ENCODE assay signal across 25 cellular contexts in the genomic region with DNA sequence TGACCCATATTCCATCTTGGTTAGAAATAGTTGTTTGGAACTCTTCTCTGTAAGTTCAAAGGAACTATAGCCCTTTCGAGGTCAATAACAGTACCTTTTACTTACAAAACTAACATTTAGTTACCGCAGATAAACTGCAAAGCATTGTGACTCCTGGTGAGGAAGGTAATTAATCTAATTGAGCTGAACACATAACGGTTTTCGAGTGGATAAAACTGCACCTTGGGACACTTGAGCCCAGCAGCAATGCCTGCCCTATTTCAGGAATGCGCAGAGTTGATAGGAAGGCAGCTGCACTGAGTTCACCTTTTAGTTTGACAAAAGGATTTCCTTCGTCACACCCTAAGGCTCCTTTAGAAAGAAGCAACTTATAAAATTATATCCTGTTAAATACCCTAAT.
A peak's percentile ranks its signal among the peaks of the same experiment; 100 is the strongest.
DNase-seq lines count a peak whose midpoint lies in the region; ATAC-seq, FAIRE-seq and TF ChIP-seq lines count a peak whose summit lies in the region.
"Had no signal": no experiment of that assay in that cellular context is flagged by ENCODE, and none has a peak within 500 bp of the region (broad histone marks: within the 10 kb centered on the region; RNA-seq: fewer than 3 reads in every experiment).

No MANE protein-coding gene starts in this region.

- H3K4me1 ChIP-seq in astrocyte (ENCODE audit: insufficient read depth, low read length) (peaks cover 12% of the 10 kb centered on the region), keratinocyte (ENCODE audit: control insufficient read depth, extremely low read depth, insufficient read depth, low read length) (peaks cover 18% of the 10 kb centered on the region), skeletal muscle tissue (ENCODE audit: control insufficient read depth in 3 of 3, insufficient read depth in 3 of 3, low read length in 3 of 3) (peaks cover 33 to 51% (median 36%) of the 10 kb centered on the region in 3 donors)

- peak overlapping the region; percentile 7 for H3K27ac Mint-ChIP-seq in astrocyte (ENCODE audit: unreplicated experiment)
- H3K27ac Mint-ChIP-seq: activated CD4-positive, alpha-beta T cell treated with anti-CD3 and anti-CD28 coated beads, Interleukin-2, amount 10 ng/mL, durations not matched to agents 7 days and 5 days; activated CD8-positive, alpha-beta memory T cell treated with anti-CD3 and anti-CD28 coated beads, Interleukin-2, amount 10 ng/mL, durations not matched to agents 7 days and 5 days; activated naive CD4-positive, alpha-beta T cell treated with anti-CD3 and anti-CD28 coated beads, Interleukin-2, amount 10 ng/mL, durations not matched to agents 7 days and 5 days had no signal

- H3K36me3 ChIP-seq in astrocyte (ENCODE audit: insufficient read depth, low read length) (no peaks in the 10 kb centered on the region), keratinocyte (ENCODE audit: control insufficient read depth in 2 of 2, extremely low read depth in 1 of 2, insufficient read depth in 2 of 2, low read length in 2 of 2) (no peaks in the 10 kb centered on the region), skeletal muscle tissue (ENCODE audit: control insufficient read depth in 3 of 3, insufficient read depth in 3 of 3, low read length in 3 of 3) (no peaks in the 10 kb centered on the region)
- H3K36me3 ChIP-seq: right lobe of liver, thyroid gland, WERI-Rb-1 had no signal

- 82 to 88% methylated on average over 6 of the region's 6 CpGs for WGBS in lower leg skin, 2 donors

- H3K9me3 Mint-ChIP-seq in astrocyte (ENCODE audit: unreplicated experiment): no peaks in the 10 kb centered on the region
- H3K9me3 Mint-ChIP-seq: activated CD4-positive, alpha-beta T cell treated with anti-CD3 and anti-CD28 coated beads, Interleukin-2, amount 10 ng/mL, durations not matched to agents 7 days and 5 days; activated naive CD4-positive, alpha-beta T cell treated with anti-CD3 and anti-CD28 coated beads, Interleukin-2, amount 10 ng/mL, durations not matched to agents 7 days and 5 days had no signal

- no peak overlapping the region for H3K4me3 Mint-ChIP-seq in astrocyte (ENCODE audit: unreplicated experiment)
- H3K4me3 Mint-ChIP-seq: activated CD4-positive, alpha-beta T cell treated with anti-CD3 and anti-CD28 coated beads, Interleukin-2, amount 10 ng/mL, durations not matched to agents 7 days and 5 days; activated CD8-positive, alpha-beta memory T cell treated with anti-CD3 and anti-CD28 coated beads, Interleukin-2, amount 10 ng/mL, durations not matched to agents 7 days and 5 days; activated naive CD4-positive, alpha-beta T cell treated with anti-CD3 and anti-CD28 coated beads, Interleukin-2, amount 10 ng/mL, durations not matched to agents 7 days and 5 days had no signal

- H3K4me2 ChIP-seq in astrocyte (ENCODE audit: low read length) (no peak overlapping the region), keratinocyte (ENCODE audit: control insufficient read depth, extremely low read depth, insufficient read depth, low read depth, low read length) (no peak overlapping the region)

- H3K4me1 Mint-ChIP-seq in astrocyte (ENCODE audit: low read depth, unreplicated experiment): peaks cover 49% of the 10 kb centered on the region
- H3K4me1 Mint-ChIP-seq: activated naive CD4-positive, alpha-beta T cell treated with anti-CD3 and anti-CD28 coated beads, Interleukin-2, amount 10 ng/mL, durations not matched to agents 7 days and 5 days had no signal

- H3K27ac ChIP-seq in astrocyte (ENCODE audit: low read depth, low read length) (no peak overlapping the region), keratinocyte (ENCODE audit: control insufficient read depth, insufficient read depth, low read length) (no peak overlapping the region), skeletal muscle tissue (ENCODE audit: low read depth, low read length) (peak overlapping the region; percentile 87)
- H3K27ac ChIP-seq: 22Rv1, GM23248, right lobe of liver, thyroid gland, WERI-Rb-1 had no signal

- H3K9me1 ChIP-seq in keratinocyte (ENCODE audit: control insufficient read depth, extremely low read depth, insufficient read depth, low read length): no peaks in the 10 kb centered on the region

- DNase-seq in DMS53 (lab: John Stamatoyannopoulos, UW) (peak; percentile 57), DMS53 treated with DMSO at 0.1 percent for 48 hours (lab: John Stamatoyannopoulos, UW; ENCODE audit: unreplicated experiment) (no peak), astrocyte (ENCODE audit: low read depth) (no peak), keratinocyte (ENCODE audit: low read depth, low spot score) (no peak), lower leg skin (ENCODE audit: low spot score in 2 of 2) (no peak), DMS 273 treated with DMSO at 0.1 percent for 48 hours (lab: John Stamatoyannopoulos, UW) (no peak)
- DNase-seq: activated CD4-positive, alpha-beta T cell treated with anti-CD3 and anti-CD28 coated beads, Interleukin-2, amount 10 ng/mL, durations not matched to agents 7 days and 5 days; activated CD8-positive, alpha-beta memory T cell treated with anti-CD3 and anti-CD28 coated beads, Interleukin-2, amount 10 ng/mL, durations not matched to agents 7 days and 5 days; activated naive CD4-positive, alpha-beta T cell treated with anti-CD3 and anti-CD28 coated beads, Interleukin-2, amount 10 ng/mL, durations not matched to agents 7 days and 5 days; amniotic stem cell; cortex of kidney; GM23248; KG1; kidney glomerular epithelial cell; NCI-H146; NCI-H526; right lobe of liver; stimulated activated naive CD8-positive, alpha-beta T cell treated with anti-CD3 and anti-CD28 coated beads, Interleukin-15, Interleukin-2, amounts not matched to agents 100 U/mL and 50 U/mL, for 24 hours; T-helper 9 cell; thyroid gland; WERI-Rb-1 had no signal

- H3K27me3 Mint-ChIP-seq in astrocyte (ENCODE audit: low read depth, unreplicated experiment): no peaks in the 10 kb centered on the region
- H3K27me3 Mint-ChIP-seq: activated CD4-positive, alpha-beta T cell treated with anti-CD3 and anti-CD28 coated beads, Interleukin-2, amount 10 ng/mL, durations not matched to agents 7 days and 5 days had no signal

- no peaks in the 10 kb centered on the region for H3K27me3 ChIP-seq in astrocyte (ENCODE audit: insufficient read depth, low read length)
- no peaks in the 10 kb centered on the region for H3K27me3 ChIP-seq in keratinocyte (ENCODE audit: control insufficient read depth, extremely low read depth, insufficient read depth, low read length)
- no peaks in the 10 kb centered on the region for H3K27me3 ChIP-seq in skeletal muscle tissue (ENCODE audit: control insufficient read depth in 3 of 3, insufficient read depth in 3 of 3, low read length in 3 of 3)
- H3K27me3 ChIP-seq: right lobe of liver, thyroid gland had no signal

- H3K9ac ChIP-seq in astrocyte (ENCODE audit: low read length) (no peak overlapping the region), keratinocyte (ENCODE audit: control insufficient read depth, extremely low read depth, insufficient read depth, low read length) (no peak overlapping the region), skeletal muscle tissue (ENCODE audit: low read depth in 1 of 3, low read length in 3 of 3) (peak overlapping the region in 2 of 3 donors; percentile 51 to 70)
- H3K9ac ChIP-seq: GM23248 had no signal

- H2AFZ ChIP-seq in astrocyte (ENCODE audit: low read depth, low read length) (no peak overlapping the region), keratinocyte (ENCODE audit: control insufficient read depth, low read length) (no peak overlapping the region)
- H2AFZ ChIP-seq: GM23248 had no signal

- H4K20me1 ChIP-seq in astrocyte (ENCODE audit: insufficient read depth, low read length) (peaks cover 61% of the 10 kb centered on the region), keratinocyte (ENCODE audit: control insufficient read depth, extremely low read depth, insufficient read depth, low read length) (no peaks in the 10 kb centered on the region)

- FAIRE-seq in astrocyte (lab: Jason Lieb, UNC) (peak; percentile 76), keratinocyte (lab: Jason Lieb, UNC) (peak; percentile 17)
- FAIRE-seq: bronchial epithelial cell had no signal

- peaks cover 6% of the 10 kb centered on the region for H3K36me3 Mint-ChIP-seq in astrocyte (ENCODE audit: low read depth, unreplicated experiment)
- H3K36me3 Mint-ChIP-seq: activated naive CD4-positive, alpha-beta T cell treated with anti-CD3 and anti-CD28 coated beads, Interleukin-2, amount 10 ng/mL, durations not matched to agents 7 days and 5 days had no signal

- dilution Hi-C loops in keratinocyte (cut with MboI; ENCODE audit: extremely low pct_ligation_motif_present, low sequenced_read_pairs): no loop called here

- TF ChIP-seq CTCF in astrocyte (IDR thresholded peaks at IDR 0.05; ENCODE audit: insufficient read depth, low read depth, low read length) (no peak), keratinocyte (optimal IDR thresholded peaks at IDR 0.05 in 1 of 3, IDR thresholded peaks at IDR 0.05 in 1 of 3, conservative IDR thresholded peaks at IDR 0.05 in 1 of 3; ENCODE audit: extremely low read depth in 1 of 3, insufficient read depth in 2 of 3, low read length in 3 of 3) (no peak), lower leg skin (IDR thresholded peaks at IDR 0.05) (no peak)

- no peak overlapping the region for H3K4me3 ChIP-seq in astrocyte (ENCODE audit: insufficient read depth, low read depth, low read length)
- no peak overlapping the region for H3K4me3 ChIP-seq in keratinocyte (ENCODE audit: control insufficient read depth in 2 of 3, extremely low read depth in 1 of 3, insufficient read depth in 2 of 3, low read depth in 1 of 3, low read length in 3 of 3)
- no peak overlapping the region for H3K4me3 ChIP-seq in skeletal muscle tissue (ENCODE audit: low read length in 3 of 3)
- H3K4me3 ChIP-seq in lower leg skin (ENCODE audit: low read depth, poor library complexity, severe bottlenecking): no peak overlapping the region
- H3K4me3 ChIP-seq: GM23248, right lobe of liver, thyroid gland had no signal

- TF ChIP-seq POLR2A in lower leg skin (IDR thresholded peaks at IDR 0.05): no peak

- H3K9me3 ChIP-seq in astrocyte (ENCODE audit: insufficient read depth, low read depth, low read length) (no peaks in the 10 kb centered on the region), keratinocyte (ENCODE audit: control insufficient read depth, low read depth, low read length) (no peaks in the 10 kb centered on the region), skeletal muscle tissue (ENCODE audit: control insufficient read depth in 3 of 3, low read length in 3 of 3) (no peaks in the 10 kb centered on the region)
- H3K9me3 ChIP-seq: right lobe of liver, thyroid gland had no signal

- ATAC-seq in HG02588 (IDR thresholded peaks at IDR 0.05; ENCODE audit: unreplicated experiment): no peak
- ATAC-seq: activated CD8-positive, alpha-beta memory T cell treated with anti-CD3 and anti-CD28 coated beads, Interleukin-2, amount 10 ng/mL, durations not matched to agents 7 days and 5 days; stimulated activated naive CD8-positive, alpha-beta T cell treated with anti-CD3 and anti-CD28 coated beads, Interleukin-15, Interleukin-2, amounts not matched to agents 100 U/mL and 50 U/mL, for 24 hours had no signal

- H3K79me2 ChIP-seq in astrocyte (ENCODE audit: insufficient read depth, low read length) (peaks cover 27% of the 10 kb centered on the region), keratinocyte (ENCODE audit: control insufficient read depth, insufficient read depth, low read length) (no peaks in the 10 kb centered on the region)

- intact Hi-C loops in lower leg skin (cut with DNase I; ENCODE audit: low total_unique reads): no loop called here

Comparison
In these comparisons a context has a peak if more than half of its experiments do, and no peak if none do; other contexts are left out.
1. H3K9ac ChIP-seq: peak in skeletal muscle tissue (2 of 3); none in astrocyte (single experiment) and keratinocyte (single experiment).